1 cellular context compared by ENCODE assay signal in genomic region chr1:231603598-231604275, GRCh38.
TF ChIP-seq lines count a peak whose summit lies in the region.

No MANE protein-coding gene starts in this region.

TF ChIP-seq in GM23338, 12 proteins besides CTCF, POLR2A, EP300 and RAD21 (continued from another document):
- TF ChIP-seq ZNF462 (CRISPR knock-in tag; IDR thresholded peaks at IDR 0.05), result no peak; the same call in 1 of the 2 replicates
- no peak for TF ChIP-seq EZH2phosphoT487 (IDR thresholded peaks at IDR 0.05; ENCODE audit: unreplicated experiment)
- TF ChIP-seq POLR2AphosphoS5 (IDR thresholded peaks at IDR 0.05; ENCODE audit: low read depth), result no peak
- TF ChIP-seq CREB1 (CRISPR knock-in tag; IDR thresholded peaks at IDR 0.05; ENCODE audit: low read depth), result no peak
- TF ChIP-seq ZNF331 (CRISPR knock-in tag; IDR thresholded peaks at IDR 0.05; ENCODE audit: low read depth), result no peak
- no peak for TF ChIP-seq ZNF114 (CRISPR knock-in tag; IDR thresholded peaks at IDR 0.05)
